8 cellular contexts compared by ENCODE assay signal in genomic region chr9:19102631-19103345, GRCh38. TPM values are rescaled to one million over a fixed set of nuclear protein-coding genes. Genes with fewer than 3 reads are reported as not detected.
DNase-seq lines count a peak whose midpoint lies in the region; ATAC-seq and TF ChIP-seq lines count a peak whose summit lies in the region.

A gene with protein sequence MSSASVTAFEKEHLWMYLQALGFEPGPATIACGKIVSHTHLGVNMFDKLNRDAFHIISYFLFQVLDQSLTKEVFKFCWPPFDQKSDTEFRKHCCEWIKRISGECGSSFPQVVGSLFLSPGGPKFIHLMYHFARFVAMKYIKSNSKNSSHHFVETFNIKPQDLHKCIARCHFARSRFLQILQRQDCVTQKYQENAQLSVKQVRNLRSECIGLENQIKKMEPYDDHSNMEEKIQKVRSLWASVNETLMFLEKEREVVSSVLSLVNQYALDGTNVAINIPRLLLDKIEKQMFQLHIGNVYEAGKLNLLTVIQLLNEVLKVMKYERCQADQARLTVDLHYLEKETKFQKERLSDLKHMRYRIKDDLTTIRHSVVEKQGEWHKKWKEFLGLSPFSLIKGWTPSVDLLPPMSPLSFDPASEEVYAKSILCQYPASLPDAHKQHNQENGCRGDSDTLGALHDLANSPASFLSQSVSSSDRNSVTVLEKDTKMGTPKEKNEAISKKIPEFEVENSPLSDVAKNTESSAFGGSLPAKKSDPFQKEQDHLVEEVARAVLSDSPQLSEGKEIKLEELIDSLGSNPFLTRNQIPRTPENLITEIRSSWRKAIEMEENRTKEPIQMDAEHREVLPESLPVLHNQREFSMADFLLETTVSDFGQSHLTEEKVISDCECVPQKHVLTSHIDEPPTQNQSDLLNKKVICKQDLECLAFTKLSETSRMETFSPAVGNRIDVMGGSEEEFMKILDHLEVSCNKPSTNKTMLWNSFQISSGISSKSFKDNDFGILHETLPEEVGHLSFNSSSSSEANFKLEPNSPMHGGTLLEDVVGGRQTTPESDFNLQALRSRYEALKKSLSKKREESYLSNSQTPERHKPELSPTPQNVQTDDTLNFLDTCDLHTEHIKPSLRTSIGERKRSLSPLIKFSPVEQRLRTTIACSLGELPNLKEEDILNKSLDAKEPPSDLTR (minus strand): TSS chr9:19102904. CDS start chr9:19102651, 253 bp downstream.

- H3K36me3 ChIP-seq in ovary (no peaks in the 10 kb centered on the region), tibial artery (no peaks in the 10 kb centered on the region)

- 1 to 4% (median 1%) methylated on average over 45 to 46 of the region's 46 CpGs for whole genome bisulfite sequencing in ovary, 3 donors

- peak within 1 kb of the TSS; percentile 89 for H3K4me3 ChIP-seq in ovary
- H3K4me3 ChIP-seq in tibial artery, result peak within 1 kb of the TSS; percentile 73 to 74

- H3K27ac ChIP-seq in ovary, result peak within 1 kb of the TSS in 1 of 2 donors; percentile 75
- H3K27ac ChIP-seq in tibial artery, result peak within 1 kb of the TSS; percentile 78 to 83

- H3K27me3 ChIP-seq in ovary (no peaks in the 10 kb centered on the region), tibial artery (no peaks in the 10 kb centered on the region)

- TF ChIP-seq CTCF in GM12874 (IDR thresholded peaks at IDR 0.05; ENCODE audit: insufficient read depth, low read depth, low read length), result peak; percentile 39
- peak; percentile 27 to 81 (median 80) for TF ChIP-seq CTCF in ovary (IDR thresholded peaks at IDR 0.05)
- TF ChIP-seq CTCF in tibial artery (IDR thresholded peaks at IDR 0.05), result peak; percentile 65 to 87

- H3K27me3 Mint-ChIP-seq in activated naive CD8-positive, alpha-beta T cell treated with anti-CD3 and anti-CD28 coated beads, Interleukin-2, amount 50 U/mL, for 24 hours, result no peaks in the 10 kb centered on the region

- peak within 1 kb of the TSS; percentile 94 for H3K27ac Mint-ChIP-seq in activated naive CD8-positive, alpha-beta T cell treated with anti-CD3 and anti-CD28 coated beads, Interleukin-2, amount 50 U/mL, for 24 hours

- H3K9me3 ChIP-seq in ovary (no peaks in the 10 kb centered on the region), tibial artery (no peaks in the 10 kb centered on the region)

- intact Hi-C loops in Right ventricle myocardium inferior (cut with DNase I) (loop anchor here (2.0 to 10.0 kb wide), 2 partner anchors 72 to 352 kb away; no protein-coding TSS in a partner anchor), ovary (cut with DNase I) (loop anchor here in 1 of 4 donors (10.0 kb wide), 1 partner anchor 62 kb away; no protein-coding TSS in a partner anchor), tibial artery (cut with DNase I; ENCODE audit: low total_unique reads) (loop anchor here (10.0 kb wide), 2 partner anchors 58 to 272 kb away; partner anchors contain the start of gene RRAGA)

- peak; percentile 90 for TF ChIP-seq POLR2A in ovary (IDR thresholded peaks at IDR 0.05)

- H3K4me1 Mint-ChIP-seq in activated naive CD8-positive, alpha-beta T cell treated with anti-CD3 and anti-CD28 coated beads, Interleukin-2, amount 50 U/mL, for 24 hours, result peaks cover 31% of the 10 kb centered on the region

- no peak for TF ChIP-seq EP300 in ovary (IDR thresholded peaks at IDR 0.05)

- ATAC-seq in HG02763 (IDR thresholded peaks at IDR 0.05; ENCODE audit: unreplicated experiment), result peak; percentile 99
- ATAC-seq in activated naive CD8-positive, alpha-beta T cell treated with anti-CD3 and anti-CD28 coated beads, Interleukin-2, amount 50 U/mL, for 24 hours, result peak; percentile 97
- ATAC-seq in Right ventricle myocardium inferior, result peak; percentile 99

- H3K4me3 Mint-ChIP-seq in activated naive CD8-positive, alpha-beta T cell treated with anti-CD3 and anti-CD28 coated beads, Interleukin-2, amount 50 U/mL, for 24 hours, result peak within 1 kb of the TSS; percentile 96

- no peaks in the 10 kb centered on the region for H3K9me3 Mint-ChIP-seq in activated naive CD8-positive, alpha-beta T cell treated with anti-CD3 and anti-CD28 coated beads, Interleukin-2, amount 50 U/mL, for 24 hours

- H3K36me3 Mint-ChIP-seq in activated naive CD8-positive, alpha-beta T cell treated with anti-CD3 and anti-CD28 coated beads, Interleukin-2, amount 50 U/mL, for 24 hours (ENCODE audit: low read depth), result peaks cover 22% of the 10 kb centered on the region

- peaks cover 3% of the 10 kb centered on the region for H3K4me1 ChIP-seq in ovary (ENCODE audit: insufficient read depth)
- H3K4me1 ChIP-seq in tibial artery, result peaks cover 0 to 13% (median 12%) of the 10 kb centered on the region in 4 donors

- DNase-seq in NCI-H1417 treated with DMSO at 0.1 percent for 48 hours (lab: John Stamatoyannopoulos, UW) (peak; percentile 58), SW480 (ENCODE audit: low spot score) (peak; percentile 97), Right ventricle myocardium inferior (ENCODE audit: missing footprints) (peak; percentile 97), ovary (peak; percentile 94 to 97 (median 96)), tibial artery (peak; percentile 96 to 98)
- peak; percentile 91 for DNase-seq in activated naive CD8-positive, alpha-beta T cell treated with anti-CD3 and anti-CD28 coated beads, Interleukin-2, amount 50 U/mL, for 24 hours

RNA-seq across cellular contexts. Expression of the gene that starts here (rescaled TPM):
- total RNA-seq in Right ventricle myocardium inferior (6.0 TPM), ovary (10 to 100 TPM in 4 of 7 donors, 1 to 10 TPM in 3; 7.1 to 13.1 (median 10.7) TPM)
- 1 to 10 TPM; 4.6 to 6.4 TPM for polyA plus RNA-seq in ovary
